ENCODE assay signal across 1 cellular context in the genomic region with DNA sequence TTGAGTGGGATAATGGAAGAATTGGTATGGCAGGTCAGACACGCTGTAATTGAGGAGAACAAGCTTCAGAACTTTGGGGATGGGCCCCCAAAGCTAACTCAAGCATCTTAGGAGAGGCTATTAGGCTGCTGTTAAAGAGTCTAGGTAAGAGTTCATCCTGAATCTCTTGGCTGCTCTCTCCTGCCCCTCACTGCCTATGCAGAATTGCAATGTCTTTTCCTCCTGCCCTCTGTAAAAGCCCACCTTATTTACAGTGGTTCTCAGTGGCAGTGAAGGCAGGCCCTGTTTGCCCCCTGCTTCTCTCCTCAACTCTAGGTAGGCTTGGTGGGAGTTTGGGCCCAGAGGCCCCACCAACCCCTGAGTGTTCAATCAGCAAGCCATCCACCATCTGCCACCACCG.
TF ChIP-seq lines count a peak whose summit lies in the region.

No MANE protein-coding gene starts in this region.

TF ChIP-seq in HepG2, 621 proteins besides CTCF, POLR2A, EP300 and RAD21:
- TF ChIP-seq ZKSCAN5 (CRISPR knock-in tag; IDR thresholded peaks at IDR 0.05): no peak
- TF ChIP-seq ZNF205 (CRISPR knock-in tag; IDR thresholded peaks at IDR 0.05): no peak
- TF ChIP-seq TBP (CRISPR knock-in tag; IDR thresholded peaks at IDR 0.05): no peak
- TF ChIP-seq ZNF720 (CRISPR knock-in tag; IDR thresholded peaks at IDR 0.05): no peak
- no peak for TF ChIP-seq ZBTB25 (CRISPR knock-in tag; IDR thresholded peaks at IDR 0.05)
TF ChIP-seq in HepG2: peak in this region for 0.
